In the genomic region with DNA sequence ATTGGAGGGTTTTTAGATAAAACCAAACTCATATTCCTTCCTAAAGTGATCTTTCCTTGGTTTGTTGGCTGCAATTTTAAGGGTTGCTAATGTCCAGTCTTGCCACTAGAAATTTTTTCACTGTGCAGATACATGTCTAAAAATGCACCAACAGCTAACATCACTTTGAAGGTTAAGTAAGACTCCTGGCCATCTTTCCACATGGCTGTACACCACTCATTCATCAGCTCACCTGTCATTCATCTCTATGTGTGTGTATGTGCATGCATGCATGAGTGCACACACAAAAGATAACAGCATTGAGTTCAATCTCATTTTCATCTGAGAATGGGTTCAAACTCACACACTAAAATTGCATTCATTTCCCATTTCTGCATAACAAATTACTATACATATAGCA, we compare ENCODE assay signal across 1 cellular context.
TF ChIP-seq lines count a peak whose summit lies in the region.

No MANE protein-coding gene starts in this region.

TF ChIP-seq in neural cell, 6 proteins besides CTCF, POLR2A, EP300 and RAD21 (continued from another document):
- TF ChIP-seq REST (IDR thresholded peaks at IDR 0.05; ENCODE audit: borderline replicate concordance) (no peak), POLR2AphosphoS5 (IDR thresholded peaks at IDR 0.05) (peak; percentile 43), MXI1 (conservative IDR thresholded peaks at IDR 0.05; ENCODE audit: poor library complexity, severe bottlenecking) (no peak), EZH2 (IDR thresholded peaks at IDR 0.05; ENCODE audit: borderline replicate concordance, insufficient read depth, low read length, poor library complexity, severe bottlenecking) (no peak), TAF1 (IDR thresholded peaks at IDR 0.05; ENCODE audit: low read depth) (no peak)
